Comparison of ENCODE assay signal across 15 cellular contexts in the genomic region with DNA sequence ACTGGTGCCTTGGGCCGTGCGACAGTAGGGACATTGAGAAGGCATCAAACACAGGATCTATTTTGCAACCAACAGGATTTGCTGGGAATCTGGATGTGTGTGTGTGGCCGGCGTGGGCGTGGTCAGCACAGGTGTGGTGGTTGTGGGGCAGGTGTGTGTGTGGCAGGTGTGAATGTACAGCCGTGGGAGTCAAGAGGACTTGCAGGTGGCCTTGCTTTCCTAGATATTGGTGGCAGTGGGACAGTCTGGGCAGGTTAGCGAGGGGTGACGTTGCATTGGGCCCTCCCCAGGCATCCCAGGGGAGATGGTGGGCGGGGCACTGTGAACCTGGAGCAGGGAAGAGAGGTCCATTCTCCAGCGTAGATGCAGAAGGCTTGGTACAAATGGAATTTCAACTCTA. TPM values are rescaled to one million over a fixed set of nuclear protein-coding genes. Genes with fewer than 3 reads are reported as not detected.
"Had no signal": no experiment of that assay in that cellular context is flagged by ENCODE, and none has a peak within 500 bp of the region (broad histone marks: within the 10 kb centered on the region; RNA-seq: fewer than 3 reads in every experiment).

No MANE protein-coding gene starts in this region.

- H3K27me3 ChIP-seq: brain microvascular endothelial cell, ovary, tibial artery, uterus had no signal

- H3K4me3 Mint-ChIP-seq: activated naive CD8-positive, alpha-beta T cell; memory B cell had no signal

- H3K4me3 ChIP-seq: ovary, tibial artery, uterus had no signal

- H3K36me3 ChIP-seq: brain microvascular endothelial cell, ovary, tibial artery, uterus had no signal

- H3K27ac ChIP-seq: brain microvascular endothelial cell, ovary, tibial artery, uterus had no signal

- H3K9me3 Mint-ChIP-seq: activated T-helper 2 cell treated with anti-CD3 and anti-CD28 coated beads, Interferon-gamma antibody, Interleukin-2, Interleukin-4, amounts not matched to agents 10 μg/mL and 5 μg/mL and 100 μg/mL, durations not matched to agents 14 hours and 24 hours and 36 hours; memory B cell had no signal

- DNase-seq: activated CD4-positive, alpha-beta T cell treated with anti-CD3 and anti-CD28 coated beads, Interleukin-2, amount 50 U/mL, for 1 hour; brain microvascular endothelial cell; ovary; stimulated activated CD4-positive, alpha-beta T cell treated with anti-CD3 and anti-CD28 coated beads, Interleukin-4, amount 100 ng/mL, for 4 hours; T-helper 2 cell; uterus had no signal

- H3K9me3 ChIP-seq: ovary, tibial artery, uterus had no signal

- H3K27ac Mint-ChIP-seq: activated naive CD8-positive, alpha-beta T cell; activated T-helper 2 cell treated with anti-CD3 and anti-CD28 coated beads, Interferon-gamma antibody, Interleukin-2, Interleukin-4, amounts not matched to agents 10 μg/mL and 5 μg/mL and 100 μg/mL, durations not matched to agents 14 hours and 24 hours and 36 hours; memory B cell had no signal

- ATAC-seq: esophagus mucosa had no signal

RNA-seq across cellular contexts. Expression of gene LIMS2, which starts 3.2 kb away (rescaled TPM):
- polyA plus RNA-seq: neural cell had no signal

RNA-seq across cellular contexts. Expression of gene GPR17, which starts 32.6 kb away (rescaled TPM):
- total RNA-seq: activated CD8-positive, alpha-beta memory T cell treated with anti-CD3 and anti-CD28 coated beads for 36 hours; activated T-helper 2 cell treated with anti-CD3 and anti-CD28 coated beads, Interferon-gamma antibody, Interleukin-2, Interleukin-4, amounts not matched to agents 10 μg/mL and 5 μg/mL and 100 μg/mL, durations not matched to agents 14 hours and 24 hours and 36 hours; dermis microvascular lymphatic vessel endothelial cell; esophagus mucosa; glomerular endothelial cell; ovary had no signal
- polyA plus RNA-seq: neural cell had no signal
